ENCODE assay signal across 13 cellular contexts in genomic region chr15:83904107-83904720, GRCh38.
A peak's percentile ranks its signal among the peaks of the same experiment; 100 is the strongest.
DNase-seq lines count a peak whose midpoint lies in the region; ATAC-seq and TF ChIP-seq lines count a peak whose summit lies in the region.
"Had no signal": no experiment of that assay in that cellular context is flagged by ENCODE, and none has a peak within 500 bp of the region (broad histone marks: within the 10 kb centered on the region; RNA-seq: fewer than 3 reads in every experiment).

No MANE protein-coding gene starts in this region.

- no peaks in the 10 kb centered on the region for H3K27me3 ChIP-seq in fibroblast of lung (ENCODE audit: control insufficient read depth, insufficient read depth, low read length)
- H3K27me3 ChIP-seq: dorsolateral prefrontal cortex had no signal

- H3K79me2 ChIP-seq in fibroblast of lung (ENCODE audit: control insufficient read depth, insufficient read depth, low read length), result no peaks in the 10 kb centered on the region

- H3K36me3 ChIP-seq in fibroblast of lung (ENCODE audit: control insufficient read depth, insufficient read depth, low read length), result no peaks in the 10 kb centered on the region

- H4K20me1 ChIP-seq in fibroblast of lung (ENCODE audit: control insufficient read depth, extremely low read depth, insufficient read depth, low read length), result no peaks in the 10 kb centered on the region

- H3K4me2 ChIP-seq in fibroblast of lung (ENCODE audit: extremely low read depth, insufficient read depth, low read length), result no peak overlapping the region
- H3K4me2 ChIP-seq: A549 had no signal

- no peak for TF ChIP-seq CTCF in fibroblast of lung (conservative IDR thresholded peaks at IDR 0.05 in 1 of 2, IDR thresholded peaks at IDR 0.05 in 1 of 2; ENCODE audit: low read depth in 1 of 2, low read length in 2 of 2)

- H3K9ac ChIP-seq in fibroblast of lung (ENCODE audit: insufficient read depth, low read length), result no peak overlapping the region

- H3K27ac ChIP-seq in fibroblast of lung (ENCODE audit: insufficient read depth, low read length), result no peak overlapping the region
- H3K27ac ChIP-seq: A549, dorsolateral prefrontal cortex had no signal

- H2AFZ ChIP-seq in fibroblast of lung (ENCODE audit: low read length), result no peak overlapping the region

- no peaks in the 10 kb centered on the region for H3K4me1 ChIP-seq in fibroblast of lung (ENCODE audit: control insufficient read depth, extremely low read depth, insufficient read depth, low read length)
- H3K4me1 ChIP-seq: A549 had no signal

- H3K9me3 ChIP-seq in fibroblast of lung (ENCODE audit: control insufficient read depth, insufficient read depth, low read depth, low read length), result no peaks in the 10 kb centered on the region
- H3K9me3 ChIP-seq: A549 had no signal

- no peak for ATAC-seq in HG03097 (IDR thresholded peaks at IDR 0.05; ENCODE audit: low FRiP score, unreplicated experiment)
- no peak for ATAC-seq in HG03139 (IDR thresholded peaks at IDR 0.05; ENCODE audit: unreplicated experiment)
- ATAC-seq: activated CD4-positive, alpha-beta T cell treated with anti-CD3 and anti-CD28 coated beads for 36 hours had no signal

- no peak overlapping the region for H3K4me3 ChIP-seq in fibroblast of lung (replicated peaks in 1 of 4; ENCODE audit: control extremely low read depth in 1 of 4, insufficient read depth in 1 of 4, low read depth in 3 of 4, low read length in 4 of 4)
- H3K4me3 ChIP-seq: A549, dorsolateral prefrontal cortex had no signal

- DNase-seq in A172 (ENCODE audit: low spot score) (peak; percentile 74), MV-4-11 (lab: John Stamatoyannopoulos, UW) (peak; percentile 1), fibroblast of lung (ENCODE audit: low read depth in 2 of 2) (peak; percentile 85), non-pigmented ciliary epithelial cell (ENCODE audit: low read depth) (peak; percentile 14), hypothalamus (lab: John Stamatoyannopoulos, UW) (no peak), AML-193 (lab: John Stamatoyannopoulos, UW) (no peak)
- DNase-seq: activated CD4-positive, alpha-beta T cell treated with anti-CD3 and anti-CD28 coated beads for 36 hours; H9; NCI-H226 had no signal

Comparison
In these comparisons a context has a peak if more than half of its experiments do, and no peak if none do; other contexts are left out.
1. DNase-seq: peak in A172 (single experiment), MV-4-11 (single experiment), fibroblast of lung (2 of 2) and non-pigmented ciliary epithelial cell (single experiment); none in hypothalamus (0 of 51) and AML-193 (0 of 2).